In the genomic region with DNA sequence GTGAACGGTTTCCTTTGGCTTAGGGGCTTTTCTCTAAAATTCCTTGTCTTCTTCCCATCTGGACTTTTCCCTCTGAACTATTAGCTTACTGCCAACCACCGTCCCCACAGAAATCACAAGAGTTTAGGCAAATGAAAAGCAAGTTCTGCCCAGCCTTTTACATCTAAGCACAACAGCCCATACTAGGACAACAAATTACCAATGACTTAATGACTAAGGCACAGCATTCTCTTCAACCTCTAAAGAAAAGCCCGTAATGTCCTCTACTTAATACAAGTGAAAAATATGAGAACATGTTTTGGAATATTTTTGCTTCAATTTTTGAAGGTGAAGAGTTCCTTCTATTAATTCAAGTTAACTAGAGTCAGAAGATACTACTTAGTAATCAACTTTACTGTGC, we compare ENCODE assay signal across 2 cellular contexts.
TF ChIP-seq lines count a peak whose summit lies in the region.

No MANE protein-coding gene starts in this region.

TF ChIP-seq in SK-N-SH, 30 proteins besides CTCF, POLR2A, EP300 and RAD21 (continued from another document):
- TF ChIP-seq, protein P1, sequence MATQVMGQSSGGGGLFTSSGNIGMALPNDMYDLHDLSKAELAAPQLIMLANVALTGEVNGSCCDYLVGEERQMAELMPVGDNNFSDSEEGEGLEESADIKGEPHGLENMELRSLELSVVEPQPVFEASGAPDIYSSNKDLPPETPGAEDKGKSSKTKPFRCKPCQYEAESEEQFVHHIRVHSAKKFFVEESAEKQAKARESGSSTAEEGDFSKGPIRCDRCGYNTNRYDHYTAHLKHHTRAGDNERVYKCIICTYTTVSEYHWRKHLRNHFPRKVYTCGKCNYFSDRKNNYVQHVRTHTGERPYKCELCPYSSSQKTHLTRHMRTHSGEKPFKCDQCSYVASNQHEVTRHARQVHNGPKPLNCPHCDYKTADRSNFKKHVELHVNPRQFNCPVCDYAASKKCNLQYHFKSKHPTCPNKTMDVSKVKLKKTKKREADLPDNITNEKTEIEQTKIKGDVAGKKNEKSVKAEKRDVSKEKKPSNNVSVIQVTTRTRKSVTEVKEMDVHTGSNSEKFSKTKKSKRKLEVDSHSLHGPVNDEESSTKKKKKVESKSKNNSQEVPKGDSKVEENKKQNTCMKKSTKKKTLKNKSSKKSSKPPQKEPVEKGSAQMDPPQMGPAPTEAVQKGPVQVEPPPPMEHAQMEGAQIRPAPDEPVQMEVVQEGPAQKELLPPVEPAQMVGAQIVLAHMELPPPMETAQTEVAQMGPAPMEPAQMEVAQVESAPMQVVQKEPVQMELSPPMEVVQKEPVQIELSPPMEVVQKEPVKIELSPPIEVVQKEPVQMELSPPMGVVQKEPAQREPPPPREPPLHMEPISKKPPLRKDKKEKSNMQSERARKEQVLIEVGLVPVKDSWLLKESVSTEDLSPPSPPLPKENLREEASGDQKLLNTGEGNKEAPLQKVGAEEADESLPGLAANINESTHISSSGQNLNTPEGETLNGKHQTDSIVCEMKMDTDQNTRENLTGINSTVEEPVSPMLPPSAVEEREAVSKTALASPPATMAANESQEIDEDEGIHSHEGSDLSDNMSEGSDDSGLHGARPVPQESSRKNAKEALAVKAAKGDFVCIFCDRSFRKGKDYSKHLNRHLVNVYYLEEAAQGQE (IDR thresholded peaks at IDR 0.05; ENCODE audit: low read depth, low read length): no peak
- TF ChIP-seq RFX5 (IDR thresholded peaks at IDR 0.05; ENCODE audit: low read length) (no peak), TCF12 (IDR thresholded peaks at IDR 0.05) (no peak), MEF2A (IDR thresholded peaks at IDR 0.05; ENCODE audit: borderline replicate concordance, low read depth) (no peak), TAF1 (IDR thresholded peaks at IDR 0.05; ENCODE audit: borderline replicate concordance, low read depth, low read length) (no peak), NFIC (IDR thresholded peaks at IDR 0.05; ENCODE audit: borderline replicate concordance) (no peak), CHD2 (IDR thresholded peaks at IDR 0.05; ENCODE audit: low read length, partially characterized antibody) (no peak), JUND (IDR thresholded peaks at IDR 0.05) (no peak), RCOR1 (IDR thresholded peaks at IDR 0.05; ENCODE audit: low read length) (no peak), FOXM1 (IDR thresholded peaks at IDR 0.05; ENCODE audit: low read depth) (no peak), FOXJ3 (CRISPR knock-in tag; IDR thresholded peaks at IDR 0.05) (no peak), EZH2phosphoT487 (IDR thresholded peaks at IDR 0.05; ENCODE audit: borderline replicate concordance, low read depth) (no peak), GATA2 (CRISPR knock-in tag; IDR thresholded peaks at IDR 0.05) (no peak)
- TF ChIP-seq, protein P2, sequence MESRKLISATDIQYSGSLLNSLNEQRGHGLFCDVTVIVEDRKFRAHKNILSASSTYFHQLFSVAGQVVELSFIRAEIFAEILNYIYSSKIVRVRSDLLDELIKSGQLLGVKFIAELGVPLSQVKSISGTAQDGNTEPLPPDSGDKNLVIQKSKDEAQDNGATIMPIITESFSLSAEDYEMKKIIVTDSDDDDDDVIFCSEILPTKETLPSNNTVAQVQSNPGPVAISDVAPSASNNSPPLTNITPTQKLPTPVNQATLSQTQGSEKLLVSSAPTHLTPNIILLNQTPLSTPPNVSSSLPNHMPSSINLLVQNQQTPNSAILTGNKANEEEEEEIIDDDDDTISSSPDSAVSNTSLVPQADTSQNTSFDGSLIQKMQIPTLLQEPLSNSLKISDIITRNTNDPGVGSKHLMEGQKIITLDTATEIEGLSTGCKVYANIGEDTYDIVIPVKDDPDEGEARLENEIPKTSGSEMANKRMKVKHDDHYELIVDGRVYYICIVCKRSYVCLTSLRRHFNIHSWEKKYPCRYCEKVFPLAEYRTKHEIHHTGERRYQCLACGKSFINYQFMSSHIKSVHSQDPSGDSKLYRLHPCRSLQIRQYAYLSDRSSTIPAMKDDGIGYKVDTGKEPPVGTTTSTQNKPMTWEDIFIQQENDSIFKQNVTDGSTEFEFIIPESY (IDR thresholded peaks at IDR 0.05; ENCODE audit: borderline replicate concordance, low read depth): no peak
- TF ChIP-seq, protein P3, sequence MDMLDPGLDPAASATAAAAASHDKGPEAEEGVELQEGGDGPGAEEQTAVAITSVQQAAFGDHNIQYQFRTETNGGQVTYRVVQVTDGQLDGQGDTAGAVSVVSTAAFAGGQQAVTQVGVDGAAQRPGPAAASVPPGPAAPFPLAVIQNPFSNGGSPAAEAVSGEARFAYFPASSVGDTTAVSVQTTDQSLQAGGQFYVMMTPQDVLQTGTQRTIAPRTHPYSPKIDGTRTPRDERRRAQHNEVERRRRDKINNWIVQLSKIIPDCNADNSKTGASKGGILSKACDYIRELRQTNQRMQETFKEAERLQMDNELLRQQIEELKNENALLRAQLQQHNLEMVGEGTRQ (IDR thresholded peaks at IDR 0.05; ENCODE audit: borderline replicate concordance, low read depth, low read length): no peak
- TF ChIP-seq, protein P4, sequence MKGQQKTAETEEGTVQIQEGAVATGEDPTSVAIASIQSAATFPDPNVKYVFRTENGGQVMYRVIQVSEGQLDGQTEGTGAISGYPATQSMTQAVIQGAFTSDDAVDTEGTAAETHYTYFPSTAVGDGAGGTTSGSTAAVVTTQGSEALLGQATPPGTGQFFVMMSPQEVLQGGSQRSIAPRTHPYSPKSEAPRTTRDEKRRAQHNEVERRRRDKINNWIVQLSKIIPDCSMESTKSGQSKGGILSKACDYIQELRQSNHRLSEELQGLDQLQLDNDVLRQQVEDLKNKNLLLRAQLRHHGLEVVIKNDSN (IDR thresholded peaks at IDR 0.05; ENCODE audit: borderline replicate concordance, low read depth): no peak
- TF ChIP-seq, protein P5, sequence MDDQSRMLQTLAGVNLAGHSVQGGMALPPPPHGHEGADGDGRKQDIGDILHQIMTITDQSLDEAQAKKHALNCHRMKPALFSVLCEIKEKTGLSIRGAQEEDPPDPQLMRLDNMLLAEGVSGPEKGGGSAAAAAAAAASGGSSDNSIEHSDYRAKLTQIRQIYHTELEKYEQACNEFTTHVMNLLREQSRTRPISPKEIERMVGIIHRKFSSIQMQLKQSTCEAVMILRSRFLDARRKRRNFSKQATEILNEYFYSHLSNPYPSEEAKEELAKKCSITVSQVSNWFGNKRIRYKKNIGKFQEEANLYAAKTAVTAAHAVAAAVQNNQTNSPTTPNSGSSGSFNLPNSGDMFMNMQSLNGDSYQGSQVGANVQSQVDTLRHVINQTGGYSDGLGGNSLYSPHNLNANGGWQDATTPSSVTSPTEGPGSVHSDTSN (IDR thresholded peaks at IDR 0.05): no peak
TF ChIP-seq in SK-N-SH: peak in this region for 0.

TF ChIP-seq in SK-N-SH treated with all-trans-retinoic acid at 6 μM for 48 hours, 23 proteins besides CTCF, POLR2A, EP300 and RAD21 (continued from another document):
- TF ChIP-seq, protein P6, sequence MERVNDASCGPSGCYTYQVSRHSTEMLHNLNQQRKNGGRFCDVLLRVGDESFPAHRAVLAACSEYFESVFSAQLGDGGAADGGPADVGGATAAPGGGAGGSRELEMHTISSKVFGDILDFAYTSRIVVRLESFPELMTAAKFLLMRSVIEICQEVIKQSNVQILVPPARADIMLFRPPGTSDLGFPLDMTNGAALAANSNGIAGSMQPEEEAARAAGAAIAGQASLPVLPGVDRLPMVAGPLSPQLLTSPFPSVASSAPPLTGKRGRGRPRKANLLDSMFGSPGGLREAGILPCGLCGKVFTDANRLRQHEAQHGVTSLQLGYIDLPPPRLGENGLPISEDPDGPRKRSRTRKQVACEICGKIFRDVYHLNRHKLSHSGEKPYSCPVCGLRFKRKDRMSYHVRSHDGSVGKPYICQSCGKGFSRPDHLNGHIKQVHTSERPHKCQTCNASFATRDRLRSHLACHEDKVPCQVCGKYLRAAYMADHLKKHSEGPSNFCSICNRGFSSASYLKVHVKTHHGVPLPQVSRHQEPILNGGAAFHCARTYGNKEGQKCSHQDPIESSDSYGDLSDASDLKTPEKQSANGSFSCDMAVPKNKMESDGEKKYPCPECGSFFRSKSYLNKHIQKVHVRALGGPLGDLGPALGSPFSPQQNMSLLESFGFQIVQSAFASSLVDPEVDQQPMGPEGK (CRISPR knock-in tag; IDR thresholded peaks at IDR 0.05; ENCODE audit: borderline replicate concordance): no peak
